19 cellular contexts compared by ENCODE assay signal in the genomic region with DNA sequence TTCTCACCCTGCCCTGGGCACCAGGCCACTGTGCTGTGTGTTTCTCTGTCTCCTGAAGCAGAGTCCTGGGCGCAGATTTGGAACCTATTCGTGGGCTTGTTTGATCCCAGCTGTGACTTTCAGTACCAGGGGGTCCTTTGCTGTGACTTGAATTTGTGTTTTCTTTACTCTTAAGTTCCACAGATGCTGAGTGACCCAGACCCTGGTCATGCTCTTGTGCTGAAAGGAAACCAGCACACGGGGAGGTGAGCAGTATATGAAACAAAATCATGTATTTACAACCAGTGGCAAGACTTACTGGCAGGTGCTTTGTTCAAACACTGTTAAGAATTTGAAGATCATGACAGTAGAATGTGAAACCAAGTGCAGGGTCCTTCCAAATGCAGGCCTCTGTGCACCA.
DNase-seq lines count a peak whose midpoint lies in the region; ATAC-seq lines count a peak whose summit lies in the region.
"Had no signal": no experiment of that assay in that cellular context is flagged by ENCODE, and none has a peak within 500 bp of the region (broad histone marks: within the 10 kb centered on the region; RNA-seq: fewer than 3 reads in every experiment).

No MANE protein-coding gene starts in this region.

- no peak overlapping the region for H3K4me3 Mint-ChIP-seq in activated CD4-positive, alpha-beta T cell treated with anti-CD3 and anti-CD28 coated beads, Interleukin-2, amount 10 ng/mL, durations not matched to agents 7 days and 5 days
- H3K4me3 Mint-ChIP-seq in activated naive CD8-positive, alpha-beta T cell: no peak overlapping the region
- H3K4me3 Mint-ChIP-seq in activated naive CD8-positive, alpha-beta T cell treated with anti-CD3 and anti-CD28 coated beads for 36 hours: no peak overlapping the region
- peak overlapping the region; percentile 17 for H3K4me3 Mint-ChIP-seq in activated T-helper 17 cell treated with anti-CD3 and anti-CD28 coated beads, Interleukin-2, amount 50 U/mL, for 72 hours
- H3K4me3 Mint-ChIP-seq: CD4-positive, CD25-positive, alpha-beta regulatory T cell; IgD-negative memory B cell had no signal

- H3K9me3 Mint-ChIP-seq in activated CD4-positive, alpha-beta T cell treated with anti-CD3 and anti-CD28 coated beads, Interleukin-2, amount 10 ng/mL, durations not matched to agents 7 days and 5 days: no peaks in the 10 kb centered on the region
- no peaks in the 10 kb centered on the region for H3K9me3 Mint-ChIP-seq in activated naive CD8-positive, alpha-beta T cell (ENCODE audit: low read depth)
- no peaks in the 10 kb centered on the region for H3K9me3 Mint-ChIP-seq in activated naive CD8-positive, alpha-beta T cell treated with anti-CD3 and anti-CD28 coated beads for 36 hours
- no peaks in the 10 kb centered on the region for H3K9me3 Mint-ChIP-seq in activated T-helper 17 cell treated with anti-CD3 and anti-CD28 coated beads, Interleukin-2, amount 50 U/mL, for 72 hours
- H3K9me3 Mint-ChIP-seq: CD4-positive, CD25-positive, alpha-beta regulatory T cell had no signal

- H3K27me3 Mint-ChIP-seq in activated CD4-positive, alpha-beta T cell treated with anti-CD3 and anti-CD28 coated beads, Interleukin-2, amount 10 ng/mL, durations not matched to agents 7 days and 5 days: peaks cover 5% of the 10 kb centered on the region
- H3K27me3 Mint-ChIP-seq in activated naive CD8-positive, alpha-beta T cell: no peaks in the 10 kb centered on the region
- H3K27me3 Mint-ChIP-seq in activated naive CD8-positive, alpha-beta T cell treated with anti-CD3 and anti-CD28 coated beads for 36 hours: peaks cover 3% of the 10 kb centered on the region
- no peaks in the 10 kb centered on the region for H3K27me3 Mint-ChIP-seq in activated T-helper 17 cell treated with anti-CD3 and anti-CD28 coated beads, Interleukin-2, amount 50 U/mL, for 72 hours

- no peak for DNase-seq in activated CD4-positive, alpha-beta T cell treated with anti-CD3 and anti-CD28 coated beads, Interleukin-2, amount 10 ng/mL, durations not matched to agents 7 days and 5 days
- no peak for DNase-seq in activated CD4-positive, alpha-beta T cell treated with anti-CD3 and anti-CD28 coated beads, Interleukin-2, amount 50 U/mL, for 1 hour
- no peak for DNase-seq in activated naive CD8-positive, alpha-beta T cell treated with anti-CD3 and anti-CD28 coated beads for 36 hours
- no peak for DNase-seq in iPS-NIHi11 (ENCODE audit: low spot score)
- DNase-seq in stimulated activated CD8-positive, alpha-beta memory T cell treated with anti-CD3 and anti-CD28 coated beads, Interleukin-4, amount 100 ng/mL, for 48 hours: no peak
- DNase-seq: CD4-positive, CD25-positive, alpha-beta regulatory T cell; NCI-H1048; NCI-H1417; NCI-H1694; NCI-H2081 treated with DMSO at 0.1 percent for 48 hours; NCI-H2171; NCI-H226; NCI-H510A; NCI-H69; SHP77 had no signal

- H3K4me1 Mint-ChIP-seq in activated CD4-positive, alpha-beta T cell treated with anti-CD3 and anti-CD28 coated beads, Interleukin-2, amount 10 ng/mL, durations not matched to agents 7 days and 5 days: peaks cover 3% of the 10 kb centered on the region
- H3K4me1 Mint-ChIP-seq in activated naive CD8-positive, alpha-beta T cell (ENCODE audit: low read depth): peaks cover 39% of the 10 kb centered on the region
- H3K4me1 Mint-ChIP-seq in activated naive CD8-positive, alpha-beta T cell treated with anti-CD3 and anti-CD28 coated beads for 36 hours: peaks cover 15% of the 10 kb centered on the region
- peaks cover 4% of the 10 kb centered on the region for H3K4me1 Mint-ChIP-seq in activated T-helper 17 cell treated with anti-CD3 and anti-CD28 coated beads, Interleukin-2, amount 50 U/mL, for 72 hours

- POLR2A ChIA-PET in activated CD4-positive, alpha-beta T cell treated with anti-CD3 and anti-CD28 coated beads, Interleukin-2, amount 10 ng/mL, durations not matched to agents 7 days and 5 days (lab: Charles Lee): no interaction called here

- CTCF ChIA-PET in activated CD4-positive, alpha-beta T cell treated with anti-CD3 and anti-CD28 coated beads, Interleukin-2, amount 10 ng/mL, durations not matched to agents 7 days and 5 days (lab: Charles Lee): interaction anchor here (0.5 to 0.8 kb wide), 2 partner anchors 14 to 24 kb away, joined by 3 read pairs; no protein-coding TSS in a partner anchor

- no peak for ATAC-seq in activated T-helper 17 cell treated with anti-CD3 and anti-CD28 coated beads, Interleukin-2, amount 50 U/mL, for 72 hours (replicated peaks)
- ATAC-seq: Panc1 had no signal

- H3K36me3 Mint-ChIP-seq in activated CD4-positive, alpha-beta T cell treated with anti-CD3 and anti-CD28 coated beads, Interleukin-2, amount 10 ng/mL, durations not matched to agents 7 days and 5 days (ENCODE audit: low read depth): no peaks in the 10 kb centered on the region
- H3K36me3 Mint-ChIP-seq in activated naive CD8-positive, alpha-beta T cell: no peaks in the 10 kb centered on the region
- H3K36me3 Mint-ChIP-seq in activated naive CD8-positive, alpha-beta T cell treated with anti-CD3 and anti-CD28 coated beads for 36 hours: no peaks in the 10 kb centered on the region
- H3K36me3 Mint-ChIP-seq in activated T-helper 17 cell treated with anti-CD3 and anti-CD28 coated beads, Interleukin-2, amount 50 U/mL, for 72 hours (ENCODE audit: low read depth): no peaks in the 10 kb centered on the region
- H3K36me3 Mint-ChIP-seq: CD4-positive, CD25-positive, alpha-beta regulatory T cell; IgD-negative memory B cell had no signal

- peak overlapping the region; percentile 22 for H3K27ac Mint-ChIP-seq in activated CD4-positive, alpha-beta T cell treated with anti-CD3 and anti-CD28 coated beads, Interleukin-2, amount 10 ng/mL, durations not matched to agents 7 days and 5 days
- peak overlapping the region; percentile 56 for H3K27ac Mint-ChIP-seq in activated naive CD8-positive, alpha-beta T cell
- H3K27ac Mint-ChIP-seq in activated naive CD8-positive, alpha-beta T cell treated with anti-CD3 and anti-CD28 coated beads for 36 hours: no peak overlapping the region
- H3K27ac Mint-ChIP-seq in activated T-helper 17 cell treated with anti-CD3 and anti-CD28 coated beads, Interleukin-2, amount 50 U/mL, for 72 hours: no peak overlapping the region
- H3K27ac Mint-ChIP-seq: IgD-negative memory B cell had no signal

Comparison
In these comparisons a context has a peak if more than half of its experiments do, and no peak if none do; other contexts are left out.
1. H3K27ac Mint-ChIP-seq: peak in activated CD4-positive, alpha-beta T cell treated with anti-CD3 and anti-CD28 coated beads, Interleukin-2, amount 10 ng/mL, durations not matched to agents 7 days and 5 days (single experiment) and activated naive CD8-positive, alpha-beta T cell (single experiment); none in activated naive CD8-positive, alpha-beta T cell treated with anti-CD3 and anti-CD28 coated beads for 36 hours (single experiment) and activated T-helper 17 cell treated with anti-CD3 and anti-CD28 coated beads, Interleukin-2, amount 50 U/mL, for 72 hours (single experiment).